ENCODE assay signal across 5 cellular contexts in genomic region chr3:32801440-32801839, GRCh38. TPM values are rescaled to one million over a fixed set of nuclear protein-coding genes. Genes with fewer than 3 reads are reported as not detected.
"Had no signal": no experiment of that assay in that cellular context is flagged by ENCODE, and none has a peak within 500 bp of the region (broad histone marks: within the 10 kb centered on the region; RNA-seq: fewer than 3 reads in every experiment).

No MANE protein-coding gene starts in this region.

RNA-seq across cellular contexts. Expression of gene TRIM71, which starts 16.4 kb away (rescaled TPM):
- total RNA-seq: activated B cell treated with CpG ODN at 0.5 μM for 24 hours; activated CD4-positive, alpha-beta memory T cell treated with anti-CD3 and anti-CD28 coated beads, Interleukin-2, amount 10 ng/mL, durations not matched to agents 7 days and 5 days; activated CD4-positive, alpha-beta T cell treated with anti-CD3 and anti-CD28 coated beads, Interleukin-2, amount 10 ng/mL, durations not matched to agents 7 days and 5 days; activated CD8-positive, alpha-beta T cell treated with anti-CD3 and anti-CD28 coated beads, Interleukin-2, amount 10 ng/mL, durations not matched to agents 7 days and 5 days; T-helper 2 cell treated with Interferon-gamma antibody and Interleukin-4, amounts not matched to agents 100 ng/mL and 5 ng/mL, for 36 hours had no signal
